In the genomic region with DNA sequence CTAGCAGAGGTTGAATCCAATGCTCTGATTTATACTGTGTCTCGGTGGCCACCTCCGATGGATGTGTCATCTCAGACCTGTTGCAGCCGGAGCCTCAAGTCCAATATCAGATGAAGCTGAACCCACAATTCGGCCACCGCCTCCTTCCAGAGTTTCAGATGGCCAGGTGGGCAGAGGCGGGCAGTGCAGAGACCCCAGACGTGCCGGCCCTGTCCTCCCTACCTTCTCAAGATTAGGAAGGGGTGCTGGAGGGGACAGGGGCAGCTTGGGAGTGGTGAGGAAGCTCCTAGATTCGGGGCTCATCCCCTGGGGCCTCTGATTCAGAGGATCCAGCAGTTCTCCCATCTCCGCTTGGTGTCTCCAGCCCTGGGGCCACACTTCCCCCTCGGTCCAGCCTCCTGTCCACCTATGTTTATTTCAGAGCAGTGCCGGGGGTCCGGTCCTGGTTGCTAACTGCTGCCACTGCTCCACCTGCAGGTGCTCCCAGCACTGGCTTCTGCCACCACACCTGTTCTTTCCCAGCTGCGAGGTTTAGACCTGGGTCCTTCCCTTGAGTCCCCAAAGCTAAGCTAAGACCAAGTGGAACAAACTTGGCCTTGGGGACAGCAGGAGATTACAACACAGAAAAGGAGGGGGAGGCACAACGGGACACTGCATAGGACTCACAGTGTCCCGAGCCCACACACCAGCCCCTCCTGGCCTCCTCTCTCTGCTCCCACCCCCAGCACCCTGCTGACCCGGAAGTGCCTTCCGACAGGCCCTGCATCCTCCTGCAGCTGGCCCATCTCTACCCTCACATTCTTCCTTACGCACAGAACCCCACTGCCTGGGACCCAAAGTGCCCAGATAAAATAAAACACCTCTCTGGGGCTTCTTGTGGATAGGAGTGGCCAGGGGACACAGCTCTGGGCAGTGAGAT, we compare ENCODE assay signal across 11 cellular contexts.
A peak's percentile ranks its signal among the peaks of the same experiment; 100 is the strongest.
DNase-seq lines count a peak whose midpoint lies in the region; ATAC-seq and TF ChIP-seq lines count a peak whose summit lies in the region.
"Had no signal": no experiment of that assay in that cellular context is flagged by ENCODE, and none has a peak within 500 bp of the region (broad histone marks: within the 10 kb centered on the region; RNA-seq: fewer than 3 reads in every experiment).

No MANE protein-coding gene starts in this region.

- H3K4me3 Mint-ChIP-seq in activated CD4-positive, alpha-beta T cell treated with anti-CD3 and anti-CD28 coated beads, Interleukin-2, amount 10 ng/mL, durations not matched to agents 7 days and 5 days: peak overlapping the region; percentile 92
- no peak overlapping the region for H3K4me3 Mint-ChIP-seq in osteocyte (ENCODE audit: unreplicated experiment)

- peak overlapping the region; percentile 94 for H3K27ac Mint-ChIP-seq in activated CD4-positive, alpha-beta T cell treated with anti-CD3 and anti-CD28 coated beads, Interleukin-2, amount 10 ng/mL, durations not matched to agents 7 days and 5 days
- no peak overlapping the region for H3K27ac Mint-ChIP-seq in osteocyte (ENCODE audit: unreplicated experiment)

- peaks cover 13% of the 10 kb centered on the region for H3K27me3 Mint-ChIP-seq in activated CD4-positive, alpha-beta T cell treated with anti-CD3 and anti-CD28 coated beads, Interleukin-2, amount 10 ng/mL, durations not matched to agents 7 days and 5 days
- H3K27me3 Mint-ChIP-seq in osteocyte (ENCODE audit: unreplicated experiment): peaks cover 6% of the 10 kb centered on the region

- no peaks in the 10 kb centered on the region for H3K9me3 ChIP-seq in adrenal gland (replicated peaks in 1 of 3)
- H3K9me3 ChIP-seq: SJSA1 had no signal

- peak overlapping the region in 2 of 5 donors; percentile 91 for H3K27ac ChIP-seq in adrenal gland
- H3K27ac ChIP-seq: SJSA1 had no signal

- peaks cover 14 to 41% of the 10 kb centered on the region in 2 donors for H3K4me1 ChIP-seq in adrenal gland (replicated peaks in 1 of 2)

- TF ChIP-seq CTCF in LNCaP clone FGC (IDR thresholded peaks at IDR 0.05; ENCODE audit: control insufficient read depth, extremely low read depth, insufficient read depth): peak; percentile 26; the same call in 1 of the 2 replicates
- no peak for TF ChIP-seq CTCF in adrenal gland (IDR thresholded peaks at IDR 0.05)
- no peak for TF ChIP-seq CTCF in osteocyte (IDR thresholded peaks at IDR 0.05)

- no peak for DNase-seq in activated CD4-positive, alpha-beta T cell treated with anti-CD3 and anti-CD28 coated beads, Interleukin-2, amount 10 ng/mL, durations not matched to agents 7 days and 5 days
- DNase-seq in activated CD4-positive, alpha-beta T cell treated with anti-CD3 and anti-CD28 coated beads for 48 hours: no peak
- DNase-seq in LNCaP clone FGC (ENCODE audit: low read depth) (no peak), adrenal gland (peak in 5 of 7 donors; percentile 47 to 70 (median 59)), osteocyte (ENCODE audit: extremely low spot score, unreplicated experiment) (peak; percentile 83), HK-2 (ENCODE audit: unreplicated experiment) (no peak)
- DNase-seq: Karpas-422, NCI-H2227 treated with DMSO at 0.1 percent for 48 hours had no signal

- peaks cover 18% of the 10 kb centered on the region for H3K4me1 Mint-ChIP-seq in activated CD4-positive, alpha-beta T cell treated with anti-CD3 and anti-CD28 coated beads, Interleukin-2, amount 10 ng/mL, durations not matched to agents 7 days and 5 days
- H3K4me1 Mint-ChIP-seq in osteocyte (ENCODE audit: unreplicated experiment): peaks cover 45% of the 10 kb centered on the region

- peaks cover 2% of the 10 kb centered on the region for H3K36me3 Mint-ChIP-seq in activated CD4-positive, alpha-beta T cell treated with anti-CD3 and anti-CD28 coated beads, Interleukin-2, amount 10 ng/mL, durations not matched to agents 7 days and 5 days (ENCODE audit: low read depth)
- no peaks in the 10 kb centered on the region for H3K36me3 Mint-ChIP-seq in osteocyte (ENCODE audit: unreplicated experiment)

- intact Hi-C loops in adrenal gland (cut with DNase I): no loop called here

- ATAC-seq in HG03095 (IDR thresholded peaks at IDR 0.05; ENCODE audit: unreplicated experiment) (no peak), HG03196 (IDR thresholded peaks at IDR 0.05; ENCODE audit: unreplicated experiment) (no peak)

- POLR2A ChIA-PET in activated CD4-positive, alpha-beta T cell treated with anti-CD3 and anti-CD28 coated beads, Interleukin-2, amount 10 ng/mL, durations not matched to agents 7 days and 5 days (lab: Charles Lee): no interaction called here

- 70 to 78% (median 75%) methylated on average over 13 to 19 of the region's 19 CpGs for WGBS in adrenal gland, 4 donors

- H3K36me3 ChIP-seq in adrenal gland (replicated peaks in 1 of 2): no peaks in the 10 kb centered on the region
- H3K36me3 ChIP-seq: SJSA1 had no signal

- TF ChIP-seq POLR2A in adrenal gland (IDR thresholded peaks at IDR 0.05): no peak

- H3K27me3 ChIP-seq in adrenal gland: no peaks in the 10 kb centered on the region

- CTCF ChIA-PET in activated CD4-positive, alpha-beta T cell treated with anti-CD3 and anti-CD28 coated beads, Interleukin-2, amount 10 ng/mL, durations not matched to agents 7 days and 5 days (lab: Charles Lee): interaction anchor here (1.0 to 1.6 kb wide), 3 partner anchors 9 to 19 kb away, joined by 3 to 4 read pairs (median 3); no protein-coding TSS in a partner anchor

- H3K4me3 ChIP-seq in LNCaP clone FGC (ENCODE audit: low read depth, low read length) (no peak overlapping the region), adrenal gland (peak overlapping the region in 1 of 4 donors; percentile 72)

- no peaks in the 10 kb centered on the region for H3K9me3 Mint-ChIP-seq in activated CD4-positive, alpha-beta T cell treated with anti-CD3 and anti-CD28 coated beads, Interleukin-2, amount 10 ng/mL, durations not matched to agents 7 days and 5 days
- no peaks in the 10 kb centered on the region for H3K9me3 Mint-ChIP-seq in osteocyte (ENCODE audit: unreplicated experiment)

Comparison
In these comparisons a context has a peak if more than half of its experiments do, and no peak if none do; other contexts are left out.
1. DNase-seq: peak in adrenal gland (5 of 7) and osteocyte (single experiment); none in activated CD4-positive, alpha-beta T cell treated with anti-CD3 and anti-CD28 coated beads, Interleukin-2, amount 10 ng/mL, durations not matched to agents 7 days and 5 days (single experiment), activated CD4-positive, alpha-beta T cell treated with anti-CD3 and anti-CD28 coated beads for 48 hours (single experiment), LNCaP clone FGC (single experiment) and HK-2 (single experiment).